ENCODE assay signal across 29 cellular contexts in genomic region chr21:41666641-41667051, GRCh38.
A peak's percentile ranks its signal among the peaks of the same experiment; 100 is the strongest.
DNase-seq lines count a peak whose midpoint lies in the region; ATAC-seq, FAIRE-seq and TF ChIP-seq lines count a peak whose summit lies in the region.
"Had no signal": no experiment of that assay in that cellular context is flagged by ENCODE, and none has a peak within 500 bp of the region (broad histone marks: within the 10 kb centered on the region; RNA-seq: fewer than 3 reads in every experiment).

No MANE protein-coding gene starts in this region.

- H3K27ac ChIP-seq in esophagus squamous epithelium, result peak overlapping the region in 3 of 4 donors; percentile 82 to 88 (median 84)
- no peak overlapping the region for H3K27ac ChIP-seq in sigmoid colon
- H3K27ac ChIP-seq: cardiac muscle cell, gastroesophageal sphincter, pancreas, VCaP had no signal

- no peak for TF ChIP-seq EP300 in sigmoid colon (IDR thresholded peaks at IDR 0.05)

- H3K9me3 ChIP-seq in esophagus squamous epithelium, result no peaks in the 10 kb centered on the region
- H3K9me3 ChIP-seq in sigmoid colon, result no peaks in the 10 kb centered on the region
- H3K9me3 ChIP-seq: ascending aorta, gastroesophageal sphincter, pancreas had no signal

- FAIRE-seq in GM19239 (lab: Jason Lieb, UNC), result no peak
- FAIRE-seq: D721Med, GM12891, pancreas had no signal

- H3K4me3 ChIP-seq in esophagus squamous epithelium (no peak overlapping the region), sigmoid colon (no peak overlapping the region)
- H3K4me3 ChIP-seq: ascending aorta, cardiac muscle cell, gastroesophageal sphincter, pancreas had no signal

- intact Hi-C loops in esophagus squamous epithelium (cut with DNase I), result no loop called here
- intact Hi-C loops in sigmoid colon (cut with DNase I), result no loop called here

- TF ChIP-seq CTCF in esophagus squamous epithelium (IDR thresholded peaks at IDR 0.05) (no peak), sigmoid colon (IDR thresholded peaks at IDR 0.05) (no peak)

- peak; percentile 28 for DNase-seq in ELR (ENCODE audit: low read depth)
- DNase-seq in SKM-1 (lab: John Stamatoyannopoulos, UW; ENCODE audit: unreplicated experiment), result peak; percentile 23
- no peak for DNase-seq in esophagus squamous epithelium (lab: John Stamatoyannopoulos, UW)
- peak; percentile 57 for DNase-seq in sigmoid colon
- DNase-seq in HEK293T (ENCODE audit: extremely low spot score), result no peak
- DNase-seq in GM19239 (ENCODE audit: insufficient read length, low spot score), result no peak
- DNase-seq: activated CD4-positive, alpha-beta T cell treated with anti-CD3 and anti-CD28 coated beads for 4 hours; activated CD8-positive, alpha-beta memory T cell treated with anti-CD3 and anti-CD28 coated beads for 24 hours; activated effector memory CD4-positive, alpha-beta T cell treated with anti-CD3 and anti-CD28 coated beads, Interleukin-2, amount 50 U/mL, for 16 hours; activated naive CD8-positive, alpha-beta T cell treated with anti-CD3 and anti-CD28 coated beads, Interleukin-2, amount 10 ng/mL, durations not matched to agents 7 days and 5 days; CD4-positive, CD25-positive, alpha-beta regulatory T cell; endodermal cell; hippocampal formation; left ventricle myocardium superior; midbrain; naive thymus-derived CD8-positive, alpha-beta T cell; NCI-H2081; NCI-H748 treated with DMSO at 0.1 percent for 48 hours; RPMI8226; stimulated activated CD4-positive, alpha-beta T cell treated with anti-CD3 and anti-CD28 coated beads, Interleukin-2, amount 100 ng/mL, for 48 hours had no signal

- 50 to 87% methylated on average over 2 to 5 of the region's 7 CpGs for WGBS in esophagus squamous epithelium, 2 donors
- WGBS in sigmoid colon, 2 donors, result 62 to 83% methylated on average over 7 of the region's 7 CpGs

- H3K36me3 ChIP-seq in esophagus squamous epithelium, result no peaks in the 10 kb centered on the region
- H3K36me3 ChIP-seq in sigmoid colon, result no peaks in the 10 kb centered on the region
- H3K36me3 ChIP-seq: ascending aorta, cardiac muscle cell, gastroesophageal sphincter, pancreas had no signal

- CTCF ChIA-PET in HEK293T (lab: Yijun Ruan, JAX), result no interaction called here

- H3K4me1 ChIP-seq in esophagus squamous epithelium, result peaks cover 43 to 91% (median 44%) of the 10 kb centered on the region in 3 donors
- peaks cover 0 to 7% (median 0%) of the 10 kb centered on the region in 4 donors for H3K4me1 ChIP-seq in sigmoid colon

- TF ChIP-seq POLR2A in esophagus squamous epithelium (IDR thresholded peaks at IDR 0.05), result no peak
- TF ChIP-seq POLR2A in sigmoid colon (IDR thresholded peaks at IDR 0.05), result no peak

- no peak for ATAC-seq in GM21390 (IDR thresholded peaks at IDR 0.05; ENCODE audit: unreplicated experiment)
- ATAC-seq: gastroesophageal sphincter; left ventricle myocardium superior; naive thymus-derived CD8-positive, alpha-beta T cell; pancreas; SK-N-SH treated with all-trans-retinoic acid at 6 μM for 48 hours had no signal

- POLR2A ChIA-PET in HEK293T (lab: Yijun Ruan, JAX), result interaction anchor here (0.8 kb wide), 1 partner anchor 12 kb away, joined by 3 read pairs; no protein-coding TSS in a partner anchor

- no peaks in the 10 kb centered on the region for H3K27me3 ChIP-seq in esophagus squamous epithelium
- peaks cover 0 to 10% (median 0%) of the 10 kb centered on the region in 3 donors for H3K27me3 ChIP-seq in sigmoid colon
- H3K27me3 ChIP-seq: ascending aorta, cardiac muscle cell, pancreas had no signal

TF ChIP-seq in HEK293T, 16 proteins besides CTCF, POLR2A, EP300 and RAD21:
- TF ChIP-seq L3MBTL2 (conservative IDR thresholded peaks at IDR 0.05) (no peak), FOXA1 (IDR thresholded peaks at IDR 0.05) (no peak), FOXM1 (IDR thresholded peaks at IDR 0.05; ENCODE audit: borderline replicate concordance) (no peak), ZNF384 (IDR thresholded peaks at IDR 0.05) (no peak), SUZ12 (IDR thresholded peaks at IDR 0.05) (no peak), ARNT (IDR thresholded peaks at IDR 0.05) (no peak), ELF4 (IDR thresholded peaks at IDR 0.05) (no peak), PKNOX1 (IDR thresholded peaks at IDR 0.05) (no peak), TARDBP (IDR thresholded peaks at IDR 0.05) (no peak), NFRKB (IDR thresholded peaks at IDR 0.05) (no peak), SP1 (IDR thresholded peaks at IDR 0.05) (no peak), HDGF (IDR thresholded peaks at IDR 0.05; ENCODE audit: borderline replicate concordance) (no peak)
TF ChIP-seq in HEK293T: peak in this region for 0.

Comparison
In these comparisons a context has a peak if more than half of its experiments do, and no peak if none do; other contexts are left out.
1. DNase-seq: peak in ELR (single experiment), SKM-1 (single experiment) and sigmoid colon (single experiment); none in esophagus squamous epithelium (single experiment), HEK293T (single experiment) and GM19239 (single experiment).
2. H3K27ac ChIP-seq: peak in esophagus squamous epithelium (3 of 4); none in sigmoid colon (0 of 4).